In genomic region chr11:61724437-61724836, GRCh38 we compare ENCODE assay signal across 6 cellular contexts. TPM values are rescaled to one million over a fixed set of nuclear protein-coding genes. Genes with fewer than 3 reads are reported as not detected.
"Had no signal": no experiment of that assay in that cellular context is flagged by ENCODE, and none has a peak within 500 bp of the region (broad histone marks: within the 10 kb centered on the region; RNA-seq: fewer than 3 reads in every experiment).

No MANE protein-coding gene starts in this region.

- H3K4me3 ChIP-seq: GM23338 had no signal

- H3K27ac ChIP-seq: HL-60 had no signal

- H3K4me3 Mint-ChIP-seq: GM23338, H9, IgD-negative memory B cell had no signal

- H3K27ac Mint-ChIP-seq: GM23338, H9, IgD-negative memory B cell had no signal

- H2AFZ ChIP-seq: GM23338 had no signal

- H3K4me1 Mint-ChIP-seq: IgD-negative memory B cell had no signal

- H3K4me2 ChIP-seq: GM23338 had no signal

- ATAC-seq: GM23338, HepG2 had no signal

- H3K9me3 Mint-ChIP-seq: GM23338, H9, IgD-negative memory B cell had no signal

- DNase-seq: H9, HCEC 1CT had no signal

RNA-seq across cellular contexts. Expression of gene MYRF, which starts 28.0 kb away (rescaled TPM):
- polyA plus RNA-seq: IgD-negative memory B cell had no signal

RNA-seq across cellular contexts. Expression of gene DAGLA, which starts 44.2 kb away (rescaled TPM):
- polyA plus RNA-seq: IgD-negative memory B cell had no signal
